Comparison of ENCODE assay signal across 9 cellular contexts in genomic region chr1:156385534-156386031, GRCh38. TPM values are rescaled to one million over a fixed set of nuclear protein-coding genes. Genes with fewer than 3 reads are reported as not detected.
DNase-seq lines count a peak whose midpoint lies in the region; ATAC-seq, FAIRE-seq and TF ChIP-seq lines count a peak whose summit lies in the region.
"Had no signal": no experiment of that assay in that cellular context is flagged by ENCODE, and none has a peak within 500 bp of the region (broad histone marks: within the 10 kb centered on the region; RNA-seq: fewer than 3 reads in every experiment).

No MANE protein-coding gene starts in this region.

- DNase-seq in A172 (ENCODE audit: low spot score) (peak; percentile 80), GM19239 (ENCODE audit: insufficient read length, low spot score) (peak; percentile 82), NCI-H226 (peak; percentile 16), cardiac fibroblast (ENCODE audit: low read depth in 2 of 2) (peak; percentile 77 to 81)
- DNase-seq in activated CD4-positive, CD25-positive, alpha-beta regulatory T cell treated with anti-CD3 and anti-CD28 coated beads, Interleukin-2, amount 50 U/mL, for 16 hours (ENCODE audit: low read depth, low spot score), result peak; percentile 75
- peak; percentile 64 to 70 for DNase-seq in stimulated activated CD4-positive, alpha-beta T cell treated with anti-CD3 and anti-CD28 coated beads, Interleukin-4, amount 100 ng/mL, for 4 hours

- ATAC-seq in HG03108 (IDR thresholded peaks at IDR 0.05; ENCODE audit: unreplicated experiment), result no peak

- peak overlapping the region; percentile 95 for H3K27ac ChIP-seq in layer of hippocampus (ENCODE audit: low read depth, low read length)

- no peak overlapping the region for H3K4me3 ChIP-seq in cardiac fibroblast (replicated peaks in 1 of 2; ENCODE audit: low read depth in 2 of 2, low read length in 2 of 2)

- no peaks in the 10 kb centered on the region for H3K27me3 ChIP-seq in layer of hippocampus (ENCODE audit: control insufficient read depth, insufficient read depth, low read length)

- FAIRE-seq in GM19239 (lab: Jason Lieb, UNC), result peak; percentile 91

- TF ChIP-seq CTCF in cardiac fibroblast (IDR thresholded peaks at IDR 0.05; ENCODE audit: low read depth, low read length), result peak; percentile 90

RNA-seq across cellular contexts. Expression of gene RHBG, which starts 16.6 kb away (rescaled TPM):
- total RNA-seq in A172 (2014; rRNA removed; shearing (Covaris generic)), result not detected in 2 replicates
- total RNA-seq: skeletal muscle tissue had no signal

RNA-seq across cellular contexts. Expression of gene TSACC, which starts 47.3 kb away (rescaled TPM):
- 3.5 and 9.4 TPM in 2 replicates for total RNA-seq in A172 (2014; rRNA removed; shearing (Covaris generic))

RNA-seq across cellular contexts. Expression of gene CCT3, which starts 47.5 kb away (rescaled TPM):
- total RNA-seq in A172 (2014; rRNA removed; shearing (Covaris generic)), result 1,101 and 1,191 TPM in 2 replicates

Comparison
In these comparisons a context has a peak if more than half of its experiments do, and no peak if none do; other contexts are left out.
1. DNase-seq: peak in every context shown above with its lines; median percentile 82 in GM19239; 80 in A172; 79 in cardiac fibroblast; 75 in activated CD4-positive, CD25-positive, alpha-beta regulatory T cell treated with anti-CD3 and anti-CD28 coated beads, Interleukin-2, amount 50 U/mL, for 16 hours; 67 in stimulated activated CD4-positive, alpha-beta T cell treated with anti-CD3 and anti-CD28 coated beads, Interleukin-4, amount 100 ng/mL, for 4 hours; 16 in NCI-H226.